Comparison of ENCODE assay signal across 26 cellular contexts in genomic region chr14:57408037-57408436, GRCh38.
"Had no signal": no experiment of that assay in that cellular context is flagged by ENCODE, and none has a peak within 500 bp of the region (broad histone marks: within the 10 kb centered on the region; RNA-seq: fewer than 3 reads in every experiment).

No MANE protein-coding gene starts in this region.

- DNase-seq: activated CD4-positive, alpha-beta T cell treated with anti-CD3 and anti-CD28 coated beads for 36 hours; activated CD4-positive, alpha-beta T cell treated with anti-CD3 and anti-CD28 coated beads, Interleukin-2, amount 10 ng/mL, durations not matched to agents 7 days and 5 days; activated CD4-positive, alpha-beta T cell treated with anti-CD3 and anti-CD28 coated beads, Interleukin-2, amount 50 U/mL, for 48 hours; activated CD8-positive, alpha-beta T cell treated with anti-CD3 and anti-CD28 coated beads, Interleukin-2, amount 10 ng/mL, durations not matched to agents 7 days and 5 days; activated gamma-delta T cell; activated naive CD4-positive, alpha-beta T cell treated with Interleukin-2 at 50 U/mL for 16 hours; activated T-cell treated with anti-CD3 and anti-CD28 coated beads, Interleukin-2, amount 50 U/mL, for 24 hours; anterior cingulate cortex; caudate nucleus; Kasumi-1; KG1; MG63; NCI-H1092; NCI-H146; NCI-H2081; NCI-H345; NCI-H524 treated with DMSO at 0.1 percent for 48 hours; SHP77; SJCRH30 had no signal

- H3K27ac Mint-ChIP-seq: activated CD4-positive, alpha-beta T cell treated with anti-CD3 and anti-CD28 coated beads for 36 hours; activated CD4-positive, alpha-beta T cell treated with anti-CD3 and anti-CD28 coated beads, Interleukin-2, amount 10 ng/mL, durations not matched to agents 7 days and 5 days; activated CD8-positive, alpha-beta T cell treated with anti-CD3 and anti-CD28 coated beads, Interleukin-2, amount 10 ng/mL, durations not matched to agents 7 days and 5 days; activated T-cell treated with anti-CD3 and anti-CD28 coated beads, Interleukin-2, amount 50 U/mL, for 24 hours; activated T-helper 2 cell treated with anti-CD3 and anti-CD28 coated beads, Interferon-gamma antibody, Interleukin-2, Interleukin-4, amounts not matched to agents 10 μg/mL and 5 μg/mL and 100 μg/mL, durations not matched to agents 14 hours and 24 hours and 36 hours; T-helper 1 cell treated with Interleukin-12 subunit alpha and Interleukin-12 subunit beta and Interleukin-4 antibody, amounts not matched to agents 30 μg/mL and 1 μg/mL, for 36 hours; T-helper 2 cell treated with Interferon-gamma antibody and Interleukin-4, amounts not matched to agents 5 μg/mL and 100 μg/mL, for 36 hours had no signal

- ATAC-seq: activated CD4-positive, alpha-beta T cell treated with anti-CD3 and anti-CD28 coated beads for 36 hours; activated CD4-positive, CD25-positive, alpha-beta regulatory T cell treated with anti-CD3 and anti-CD28 coated beads, Interleukin-2, amount 50 U/mL, for 24 hours; activated CD8-positive, alpha-beta T cell treated with anti-CD3 and anti-CD28 coated beads, Interleukin-2, amount 10 ng/mL, durations not matched to agents 7 days and 5 days; Panc1 had no signal

- H3K9me3 Mint-ChIP-seq: activated CD4-positive, alpha-beta T cell treated with anti-CD3 and anti-CD28 coated beads, Interleukin-2, amount 10 ng/mL, durations not matched to agents 7 days and 5 days; activated naive CD4-positive, alpha-beta T cell treated with anti-CD3 and anti-CD28 coated beads, Interleukin-2, amount 50 U/mL, for 24 hours; activated T-cell treated with anti-CD3 and anti-CD28 coated beads, Interleukin-2, amount 50 U/mL, for 24 hours; activated T-helper 2 cell treated with anti-CD3 and anti-CD28 coated beads, Interferon-gamma antibody, Interleukin-2, Interleukin-4, amounts not matched to agents 10 μg/mL and 5 μg/mL and 100 μg/mL, durations not matched to agents 14 hours and 24 hours and 36 hours; brain; T-helper 1 cell treated with Interleukin-12 subunit alpha and Interleukin-12 subunit beta and Interleukin-4 antibody, amounts not matched to agents 30 μg/mL and 1 μg/mL, for 36 hours; T-helper 2 cell treated with Interferon-gamma antibody and Interleukin-4, amounts not matched to agents 5 μg/mL and 100 μg/mL, for 36 hours had no signal

- H3K27me3 Mint-ChIP-seq: activated CD4-positive, alpha-beta T cell treated with anti-CD3 and anti-CD28 coated beads for 36 hours; activated CD4-positive, alpha-beta T cell treated with anti-CD3 and anti-CD28 coated beads, Interleukin-2, amount 10 ng/mL, durations not matched to agents 7 days and 5 days; activated naive CD4-positive, alpha-beta T cell treated with anti-CD3 and anti-CD28 coated beads, Interleukin-2, amount 50 U/mL, for 24 hours; activated T-cell treated with anti-CD3 and anti-CD28 coated beads, Interleukin-2, amount 50 U/mL, for 24 hours; brain had no signal

- H3K4me3 Mint-ChIP-seq: activated CD4-positive, alpha-beta T cell treated with anti-CD3 and anti-CD28 coated beads for 36 hours; activated CD4-positive, alpha-beta T cell treated with anti-CD3 and anti-CD28 coated beads, Interleukin-2, amount 10 ng/mL, durations not matched to agents 7 days and 5 days; activated CD8-positive, alpha-beta T cell treated with anti-CD3 and anti-CD28 coated beads, Interleukin-2, amount 10 ng/mL, durations not matched to agents 7 days and 5 days; activated naive CD4-positive, alpha-beta T cell treated with anti-CD3 and anti-CD28 coated beads, Interleukin-2, amount 50 U/mL, for 24 hours; activated T-cell treated with anti-CD3 and anti-CD28 coated beads, Interleukin-2, amount 50 U/mL, for 24 hours; brain; T-helper 1 cell treated with Interleukin-12 subunit alpha and Interleukin-12 subunit beta and Interleukin-4 antibody, amounts not matched to agents 30 μg/mL and 1 μg/mL, for 36 hours; T-helper 2 cell treated with Interferon-gamma antibody and Interleukin-4, amounts not matched to agents 5 μg/mL and 100 μg/mL, for 36 hours had no signal
